In genomic region chr9:71042448-71042847, GRCh38 we compare ENCODE assay signal across 17 cellular contexts.
"Had no signal": no experiment of that assay in that cellular context is flagged by ENCODE, and none has a peak within 500 bp of the region (broad histone marks: within the 10 kb centered on the region; RNA-seq: fewer than 3 reads in every experiment).

No MANE protein-coding gene starts in this region.

- H3K9me3 ChIP-seq: colonic mucosa, esophagus muscularis mucosa, gastroesophageal sphincter, heart left ventricle, left ventricle myocardium inferior, lower lobe of right lung, mucosa of descending colon had no signal

- H3K27ac ChIP-seq: colonic mucosa, esophagus muscularis mucosa, foreskin keratinocyte, gastroesophageal sphincter, heart left ventricle, hepatocyte, left ventricle myocardium inferior, lower lobe of right lung had no signal

- H3K4me2 ChIP-seq: hepatocyte had no signal

- ATAC-seq: foreskin keratinocyte, gastroesophageal sphincter, heart left ventricle, left cardiac atrium, lower lobe of right lung, mucosa of descending colon had no signal

- H3K79me2 ChIP-seq: hepatocyte had no signal

- H3K27me3 ChIP-seq: colonic mucosa, esophagus muscularis mucosa, gastroesophageal sphincter, heart left ventricle, hepatocyte had no signal

- H3K4me3 Mint-ChIP-seq: dendritic cell treated with granulocyte-macrophage colony-stimulating factor and Interleukin-4, amounts not matched to agents 40 ng/mL and 50 ng/mL, for 4 days; mesothelial cell of epicardium had no signal

- H3K9me3 Mint-ChIP-seq: dendritic cell treated with granulocyte-macrophage colony-stimulating factor and Interleukin-4, amounts not matched to agents 40 ng/mL and 50 ng/mL, for 4 days; mesothelial cell of epicardium had no signal

- H3K4me1 Mint-ChIP-seq: mesothelial cell of epicardium had no signal

- H3K36me3 ChIP-seq: colonic mucosa, esophagus muscularis mucosa, gastroesophageal sphincter, heart left ventricle, left ventricle myocardium inferior, lower lobe of right lung had no signal

- H3K4me1 ChIP-seq: colonic mucosa, esophagus muscularis mucosa, foreskin keratinocyte, gastroesophageal sphincter, heart left ventricle, left ventricle myocardium inferior, lower lobe of right lung had no signal

- H3K27me3 Mint-ChIP-seq: dendritic cell treated with granulocyte-macrophage colony-stimulating factor and Interleukin-4, amounts not matched to agents 40 ng/mL and 50 ng/mL, for 4 days had no signal

- H2AFZ ChIP-seq: hepatocyte had no signal

- DNase-seq: colonic mucosa; cortex of kidney; effector CD4-positive, alpha-beta T cell; effector memory CD4-positive, alpha-beta T cell; foreskin keratinocyte; heart left ventricle; hypothalamus; left cardiac atrium; left ventricle myocardium inferior; lower lobe of right lung; mesenchymal stem cell; mucosa of descending colon had no signal

- H3K4me3 ChIP-seq: colonic mucosa, esophagus muscularis mucosa, gastroesophageal sphincter, heart left ventricle, hepatocyte, left ventricle myocardium inferior, lower lobe of right lung, mucosa of descending colon had no signal

- H3K27ac Mint-ChIP-seq: dendritic cell treated with granulocyte-macrophage colony-stimulating factor and Interleukin-4, amounts not matched to agents 40 ng/mL and 50 ng/mL, for 4 days; mesothelial cell of epicardium had no signal

- H3K36me3 Mint-ChIP-seq: mesothelial cell of epicardium had no signal
